Comparison of ENCODE assay signal across 1 cellular context in the genomic region with DNA sequence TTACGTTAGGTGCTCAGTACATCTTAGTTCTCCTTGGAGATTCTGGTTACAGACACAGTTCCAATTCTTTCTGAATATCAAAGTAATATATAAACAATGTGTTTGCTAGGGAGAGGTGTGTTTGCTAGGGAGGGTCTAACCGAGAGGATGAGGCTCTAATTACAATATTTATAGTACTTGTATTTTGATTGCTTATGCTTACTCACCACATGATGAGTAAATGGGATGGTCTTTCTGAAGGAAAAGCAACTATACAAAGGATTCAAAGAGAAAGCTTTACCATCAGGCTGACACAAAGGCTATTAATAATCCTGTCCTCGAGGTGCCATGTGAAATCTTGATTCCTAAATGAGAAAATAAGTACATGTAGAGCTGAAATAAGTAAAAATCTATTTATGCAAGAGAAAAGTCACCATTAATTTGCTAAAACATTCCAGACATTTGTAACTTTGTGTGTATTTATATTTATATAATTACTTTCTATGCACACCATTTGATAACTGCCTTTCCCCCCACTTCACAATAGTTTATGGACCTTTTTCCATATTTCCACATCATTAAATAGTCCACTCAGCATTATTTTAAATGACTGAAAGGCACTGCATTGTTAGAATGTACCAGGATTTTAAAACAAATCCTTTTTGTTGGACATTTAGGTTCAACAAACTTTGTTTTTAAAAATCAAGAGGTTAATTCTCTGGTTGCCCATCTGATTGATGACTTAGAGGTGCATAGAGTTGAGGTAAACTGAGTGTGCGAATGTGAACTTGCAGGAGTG.
TF ChIP-seq lines count a peak whose summit lies in the region.

No MANE protein-coding gene starts in this region.

TF ChIP-seq in SK-N-SH treated with all-trans-retinoic acid at 6 μM for 48 hours, 23 proteins besides CTCF, POLR2A, EP300 and RAD21 (continued from another document):
- no peak for TF ChIP-seq ARNTL (CRISPR knock-in tag; IDR thresholded peaks at IDR 0.05; ENCODE audit: borderline replicate concordance, low read depth)
- TF ChIP-seq, protein P1, sequence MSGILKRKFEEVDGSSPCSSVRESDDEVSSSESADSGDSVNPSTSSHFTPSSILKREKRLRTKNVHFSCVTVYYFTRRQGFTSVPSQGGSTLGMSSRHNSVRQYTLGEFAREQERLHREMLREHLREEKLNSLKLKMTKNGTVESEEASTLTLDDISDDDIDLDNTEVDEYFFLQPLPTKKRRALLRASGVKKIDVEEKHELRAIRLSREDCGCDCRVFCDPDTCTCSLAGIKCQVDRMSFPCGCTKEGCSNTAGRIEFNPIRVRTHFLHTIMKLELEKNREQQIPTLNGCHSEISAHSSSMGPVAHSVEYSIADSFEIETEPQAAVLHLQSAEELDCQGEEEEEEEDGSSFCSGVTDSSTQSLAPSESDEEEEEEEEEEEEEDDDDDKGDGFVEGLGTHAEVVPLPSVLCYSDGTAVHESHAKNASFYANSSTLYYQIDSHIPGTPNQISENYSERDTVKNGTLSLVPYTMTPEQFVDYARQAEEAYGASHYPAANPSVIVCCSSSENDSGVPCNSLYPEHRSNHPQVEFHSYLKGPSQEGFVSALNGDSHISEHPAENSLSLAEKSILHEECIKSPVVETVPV (CRISPR knock-in tag; IDR thresholded peaks at IDR 0.05), result no peak
- no peak for TF ChIP-seq SNAI2 (CRISPR knock-in tag; IDR thresholded peaks at IDR 0.05)
- TF ChIP-seq ZFP3 (CRISPR knock-in tag; IDR thresholded peaks at IDR 0.05), result no peak
- TF ChIP-seq, protein P2, sequence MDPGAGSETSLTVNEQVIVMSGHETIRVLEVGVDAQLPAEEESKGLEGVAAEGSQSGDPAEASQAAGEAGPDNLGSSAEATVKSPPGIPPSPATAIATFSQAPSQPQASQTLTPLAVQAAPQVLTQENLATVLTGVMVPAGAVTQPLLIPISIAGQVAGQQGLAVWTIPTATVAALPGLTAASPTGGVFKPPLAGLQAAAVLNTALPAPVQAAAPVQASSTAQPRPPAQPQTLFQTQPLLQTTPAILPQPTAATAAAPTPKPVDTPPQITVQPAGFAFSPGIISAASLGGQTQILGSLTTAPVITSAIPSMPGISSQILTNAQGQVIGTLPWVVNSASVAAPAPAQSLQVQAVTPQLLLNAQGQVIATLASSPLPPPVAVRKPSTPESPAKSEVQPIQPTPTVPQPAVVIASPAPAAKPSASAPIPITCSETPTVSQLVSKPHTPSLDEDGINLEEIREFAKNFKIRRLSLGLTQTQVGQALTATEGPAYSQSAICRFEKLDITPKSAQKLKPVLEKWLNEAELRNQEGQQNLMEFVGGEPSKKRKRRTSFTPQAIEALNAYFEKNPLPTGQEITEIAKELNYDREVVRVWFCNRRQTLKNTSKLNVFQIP (CRISPR knock-in tag; IDR thresholded peaks at IDR 0.05; ENCODE audit: borderline replicate concordance, low read depth), result no peak
- no peak for TF ChIP-seq CSDC2 (CRISPR knock-in tag; IDR thresholded peaks at IDR 0.05)
- TF ChIP-seq, protein P3, sequence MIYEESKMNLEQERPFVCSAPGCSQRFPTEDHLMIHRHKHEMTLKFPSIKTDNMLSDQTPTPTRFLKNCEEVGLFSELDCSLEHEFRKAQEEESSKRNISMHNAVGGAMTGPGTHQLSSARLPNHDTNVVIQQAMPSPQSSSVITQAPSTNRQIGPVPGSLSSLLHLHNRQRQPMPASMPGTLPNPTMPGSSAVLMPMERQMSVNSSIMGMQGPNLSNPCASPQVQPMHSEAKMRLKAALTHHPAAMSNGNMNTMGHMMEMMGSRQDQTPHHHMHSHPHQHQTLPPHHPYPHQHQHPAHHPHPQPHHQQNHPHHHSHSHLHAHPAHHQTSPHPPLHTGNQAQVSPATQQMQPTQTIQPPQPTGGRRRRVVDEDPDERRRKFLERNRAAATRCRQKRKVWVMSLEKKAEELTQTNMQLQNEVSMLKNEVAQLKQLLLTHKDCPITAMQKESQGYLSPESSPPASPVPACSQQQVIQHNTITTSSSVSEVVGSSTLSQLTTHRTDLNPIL (CRISPR knock-in tag; IDR thresholded peaks at IDR 0.05; ENCODE audit: low read depth), result no peak
- TF ChIP-seq GLIS3 (CRISPR knock-in tag; IDR thresholded peaks at IDR 0.05), result no peak
